ENCODE assay signal across 1 cellular context in the genomic region with DNA sequence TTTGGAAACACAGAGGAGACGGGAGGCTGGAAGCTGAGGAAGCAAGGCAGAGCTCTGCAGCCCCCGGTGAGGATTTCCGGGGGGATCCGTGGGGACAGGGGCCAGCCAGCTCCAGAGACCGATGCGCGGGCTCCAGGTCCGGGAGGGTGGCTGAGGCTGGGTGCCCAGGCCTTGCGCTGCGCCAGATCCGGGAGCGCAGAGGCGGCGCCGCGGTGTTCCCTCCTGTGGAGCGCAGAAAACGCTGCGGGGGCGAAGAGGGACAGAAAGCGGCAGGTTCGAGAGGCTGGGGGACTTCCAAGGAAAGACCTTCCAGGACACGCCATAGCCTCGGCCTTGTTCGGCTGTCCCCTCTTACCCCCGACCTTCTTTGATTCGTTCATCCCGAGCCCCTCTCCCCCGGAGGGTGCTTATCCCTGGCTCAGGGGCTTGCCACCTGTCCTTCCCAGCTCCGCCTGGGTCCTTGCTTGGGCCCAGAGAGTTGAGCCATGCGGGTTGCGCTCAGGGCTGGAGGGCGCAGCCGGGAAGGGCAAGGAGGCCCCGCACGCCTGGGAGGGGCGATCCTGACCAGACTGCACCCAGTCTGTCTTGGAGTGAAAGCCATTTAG.
TF ChIP-seq lines count a peak whose summit lies in the region.

No MANE protein-coding gene starts in this region.

TF ChIP-seq in A549, 52 proteins besides CTCF, POLR2A, EP300 and RAD21 (continued from another document):
- no peak for TF ChIP-seq TP53 (CRISPR knock-in tag; IDR thresholded peaks at IDR 0.05)
- TF ChIP-seq, protein P1, sequence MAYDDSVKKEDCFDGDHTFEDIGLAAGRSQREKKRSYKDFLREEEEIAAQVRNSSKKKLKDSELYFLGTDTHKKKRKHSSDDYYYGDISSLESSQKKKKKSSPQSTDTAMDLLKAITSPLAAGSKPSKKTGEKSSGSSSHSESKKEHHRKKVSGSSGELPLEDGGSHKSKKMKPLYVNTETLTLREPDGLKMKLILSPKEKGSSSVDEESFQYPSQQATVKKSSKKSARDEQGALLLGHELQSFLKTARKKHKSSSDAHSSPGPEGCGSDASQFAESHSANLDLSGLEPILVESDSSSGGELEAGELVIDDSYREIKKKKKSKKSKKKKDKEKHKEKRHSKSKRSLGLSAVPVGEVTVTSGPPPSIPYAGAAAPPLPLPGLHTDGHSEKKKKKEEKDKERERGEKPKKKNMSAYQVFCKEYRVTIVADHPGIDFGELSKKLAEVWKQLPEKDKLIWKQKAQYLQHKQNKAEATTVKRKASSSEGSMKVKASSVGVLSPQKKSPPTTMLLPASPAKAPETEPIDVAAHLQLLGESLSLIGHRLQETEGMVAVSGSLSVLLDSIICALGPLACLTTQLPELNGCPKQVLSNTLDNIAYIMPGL (CRISPR knock-in tag; IDR thresholded peaks at IDR 0.05; ENCODE audit: borderline replicate concordance) = no peak
- TF ChIP-seq FOSB (CRISPR knock-in tag; IDR thresholded peaks at IDR 0.05) = no peak
- no peak for TF ChIP-seq ZFP36 (IDR thresholded peaks at IDR 0.05; ENCODE audit: borderline replicate concordance, partially characterized antibody)
- no peak for TF ChIP-seq MAZ (IDR thresholded peaks at IDR 0.05; ENCODE audit: borderline replicate concordance, low read depth, low read length)
- no peak for TF ChIP-seq ZC3H11A (IDR thresholded peaks at IDR 0.05)
- no peak for TF ChIP-seq CEBPB (IDR thresholded peaks at IDR 0.05)
- TF ChIP-seq POLR2AphosphoS2 (conservative IDR thresholded peaks at IDR 0.05; ENCODE audit: low read length) = no peak
- no peak for TF ChIP-seq RARB (CRISPR knock-in tag; IDR thresholded peaks at IDR 0.05)
- TF ChIP-seq MYC (IDR thresholded peaks at IDR 0.05; ENCODE audit: borderline replicate concordance, low read length) = no peak
- no peak for TF ChIP-seq CHD2 (IDR thresholded peaks at IDR 0.05; ENCODE audit: low read length, partially characterized antibody)
- no peak for TF ChIP-seq BHLHE40 (IDR thresholded peaks at IDR 0.05; ENCODE audit: low read depth, low read length)
- TF ChIP-seq FOXS1 (CRISPR knock-in tag; IDR thresholded peaks at IDR 0.05) = no peak
